1 cellular context compared by ENCODE assay signal in the genomic region with DNA sequence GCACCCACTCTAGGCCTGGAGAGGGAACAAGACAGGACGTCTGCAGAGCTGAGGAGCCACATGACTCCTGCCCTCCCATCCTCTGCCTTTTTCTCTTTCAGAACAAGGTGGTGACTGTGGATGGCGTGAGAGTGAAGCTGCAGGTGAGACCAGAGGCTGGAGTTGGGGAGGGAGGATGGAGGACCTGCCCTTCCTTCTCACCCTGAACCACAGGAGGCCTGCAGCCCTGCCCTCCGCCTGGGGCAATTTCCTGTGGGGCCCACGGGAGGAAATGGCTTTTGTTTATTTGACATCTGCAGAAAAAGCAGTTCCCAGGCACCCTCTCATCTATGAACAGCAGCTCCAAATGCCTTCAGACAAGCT.
TF ChIP-seq lines count a peak whose summit lies in the region.

No MANE protein-coding gene starts in this region.

TF ChIP-seq in H1, 55 proteins besides CTCF, POLR2A, EP300 and RAD21:
- TF ChIP-seq, protein P1, sequence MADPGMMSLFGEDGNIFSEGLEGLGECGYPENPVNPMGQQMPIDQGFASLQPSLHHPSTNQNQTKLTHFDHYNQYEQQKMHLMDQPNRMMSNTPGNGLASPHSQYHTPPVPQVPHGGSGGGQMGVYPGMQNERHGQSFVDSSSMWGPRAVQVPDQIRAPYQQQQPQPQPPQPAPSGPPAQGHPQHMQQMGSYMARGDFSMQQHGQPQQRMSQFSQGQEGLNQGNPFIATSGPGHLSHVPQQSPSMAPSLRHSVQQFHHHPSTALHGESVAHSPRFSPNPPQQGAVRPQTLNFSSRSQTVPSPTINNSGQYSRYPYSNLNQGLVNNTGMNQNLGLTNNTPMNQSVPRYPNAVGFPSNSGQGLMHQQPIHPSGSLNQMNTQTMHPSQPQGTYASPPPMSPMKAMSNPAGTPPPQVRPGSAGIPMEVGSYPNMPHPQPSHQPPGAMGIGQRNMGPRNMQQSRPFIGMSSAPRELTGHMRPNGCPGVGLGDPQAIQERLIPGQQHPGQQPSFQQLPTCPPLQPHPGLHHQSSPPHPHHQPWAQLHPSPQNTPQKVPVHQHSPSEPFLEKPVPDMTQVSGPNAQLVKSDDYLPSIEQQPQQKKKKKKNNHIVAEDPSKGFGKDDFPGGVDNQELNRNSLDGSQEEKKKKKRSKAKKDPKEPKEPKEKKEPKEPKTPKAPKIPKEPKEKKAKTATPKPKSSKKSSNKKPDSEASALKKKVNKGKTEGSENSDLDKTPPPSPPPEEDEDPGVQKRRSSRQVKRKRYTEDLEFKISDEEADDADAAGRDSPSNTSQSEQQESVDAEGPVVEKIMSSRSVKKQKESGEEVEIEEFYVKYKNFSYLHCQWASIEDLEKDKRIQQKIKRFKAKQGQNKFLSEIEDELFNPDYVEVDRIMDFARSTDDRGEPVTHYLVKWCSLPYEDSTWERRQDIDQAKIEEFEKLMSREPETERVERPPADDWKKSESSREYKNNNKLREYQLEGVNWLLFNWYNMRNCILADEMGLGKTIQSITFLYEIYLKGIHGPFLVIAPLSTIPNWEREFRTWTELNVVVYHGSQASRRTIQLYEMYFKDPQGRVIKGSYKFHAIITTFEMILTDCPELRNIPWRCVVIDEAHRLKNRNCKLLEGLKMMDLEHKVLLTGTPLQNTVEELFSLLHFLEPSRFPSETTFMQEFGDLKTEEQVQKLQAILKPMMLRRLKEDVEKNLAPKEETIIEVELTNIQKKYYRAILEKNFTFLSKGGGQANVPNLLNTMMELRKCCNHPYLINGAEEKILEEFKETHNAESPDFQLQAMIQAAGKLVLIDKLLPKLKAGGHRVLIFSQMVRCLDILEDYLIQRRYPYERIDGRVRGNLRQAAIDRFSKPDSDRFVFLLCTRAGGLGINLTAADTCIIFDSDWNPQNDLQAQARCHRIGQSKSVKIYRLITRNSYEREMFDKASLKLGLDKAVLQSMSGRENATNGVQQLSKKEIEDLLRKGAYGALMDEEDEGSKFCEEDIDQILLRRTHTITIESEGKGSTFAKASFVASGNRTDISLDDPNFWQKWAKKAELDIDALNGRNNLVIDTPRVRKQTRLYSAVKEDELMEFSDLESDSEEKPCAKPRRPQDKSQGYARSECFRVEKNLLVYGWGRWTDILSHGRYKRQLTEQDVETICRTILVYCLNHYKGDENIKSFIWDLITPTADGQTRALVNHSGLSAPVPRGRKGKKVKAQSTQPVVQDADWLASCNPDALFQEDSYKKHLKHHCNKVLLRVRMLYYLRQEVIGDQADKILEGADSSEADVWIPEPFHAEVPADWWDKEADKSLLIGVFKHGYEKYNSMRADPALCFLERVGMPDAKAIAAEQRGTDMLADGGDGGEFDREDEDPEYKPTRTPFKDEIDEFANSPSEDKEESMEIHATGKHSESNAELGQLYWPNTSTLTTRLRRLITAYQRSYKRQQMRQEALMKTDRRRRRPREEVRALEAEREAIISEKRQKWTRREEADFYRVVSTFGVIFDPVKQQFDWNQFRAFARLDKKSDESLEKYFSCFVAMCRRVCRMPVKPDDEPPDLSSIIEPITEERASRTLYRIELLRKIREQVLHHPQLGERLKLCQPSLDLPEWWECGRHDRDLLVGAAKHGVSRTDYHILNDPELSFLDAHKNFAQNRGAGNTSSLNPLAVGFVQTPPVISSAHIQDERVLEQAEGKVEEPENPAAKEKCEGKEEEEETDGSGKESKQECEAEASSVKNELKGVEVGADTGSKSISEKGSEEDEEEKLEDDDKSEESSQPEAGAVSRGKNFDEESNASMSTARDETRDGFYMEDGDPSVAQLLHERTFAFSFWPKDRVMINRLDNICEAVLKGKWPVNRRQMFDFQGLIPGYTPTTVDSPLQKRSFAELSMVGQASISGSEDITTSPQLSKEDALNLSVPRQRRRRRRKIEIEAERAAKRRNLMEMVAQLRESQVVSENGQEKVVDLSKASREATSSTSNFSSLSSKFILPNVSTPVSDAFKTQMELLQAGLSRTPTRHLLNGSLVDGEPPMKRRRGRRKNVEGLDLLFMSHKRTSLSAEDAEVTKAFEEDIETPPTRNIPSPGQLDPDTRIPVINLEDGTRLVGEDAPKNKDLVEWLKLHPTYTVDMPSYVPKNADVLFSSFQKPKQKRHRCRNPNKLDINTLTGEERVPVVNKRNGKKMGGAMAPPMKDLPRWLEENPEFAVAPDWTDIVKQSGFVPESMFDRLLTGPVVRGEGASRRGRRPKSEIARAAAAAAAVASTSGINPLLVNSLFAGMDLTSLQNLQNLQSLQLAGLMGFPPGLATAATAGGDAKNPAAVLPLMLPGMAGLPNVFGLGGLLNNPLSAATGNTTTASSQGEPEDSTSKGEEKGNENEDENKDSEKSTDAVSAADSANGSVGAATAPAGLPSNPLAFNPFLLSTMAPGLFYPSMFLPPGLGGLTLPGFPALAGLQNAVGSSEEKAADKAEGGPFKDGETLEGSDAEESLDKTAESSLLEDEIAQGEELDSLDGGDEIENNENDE (IDR thresholded peaks at IDR 0.05; ENCODE audit: insufficient replicate concordance, low read length) = no peak
- TF ChIP-seq SP4 (IDR thresholded peaks at IDR 0.05; ENCODE audit: low read length) = no peak
- TF ChIP-seq MAFK (IDR thresholded peaks at IDR 0.05; ENCODE audit: low read depth, low read length) = no peak
- TF ChIP-seq FOSL1 (IDR thresholded peaks at IDR 0.05; ENCODE audit: insufficient read depth, low read depth, low read length) = no peak
- TF ChIP-seq CBX5 (IDR thresholded peaks at IDR 0.05; ENCODE audit: low read depth, low read length) = no peak
- TF ChIP-seq SP2 (IDR thresholded peaks at IDR 0.05; ENCODE audit: low read length) = no peak
- no peak for TF ChIP-seq KDM5A (IDR thresholded peaks at IDR 0.05; ENCODE audit: low read length)
- TF ChIP-seq YY1 (IDR thresholded peaks at IDR 0.05; ENCODE audit: low read depth, low read length) = no peak
- no peak for TF ChIP-seq JUND (IDR thresholded peaks at IDR 0.05; ENCODE audit: low read length)
- TF ChIP-seq HDAC2 (IDR thresholded peaks at IDR 0.05; ENCODE audit: borderline replicate concordance in 1 of 2, low read depth in 2 of 2, low read length in 2 of 2) = no peak
- no peak for TF ChIP-seq BCL11A (IDR thresholded peaks at IDR 0.05; ENCODE audit: low read depth in 2 of 2, low read length in 2 of 2)
- TF ChIP-seq TCF12 (IDR thresholded peaks at IDR 0.05; ENCODE audit: low read depth, low read length) = no peak
- TF ChIP-seq GABPA (IDR thresholded peaks at IDR 0.05; ENCODE audit: borderline replicate concordance, insufficient read depth, low read length) = no peak
- TF ChIP-seq, protein P2, sequence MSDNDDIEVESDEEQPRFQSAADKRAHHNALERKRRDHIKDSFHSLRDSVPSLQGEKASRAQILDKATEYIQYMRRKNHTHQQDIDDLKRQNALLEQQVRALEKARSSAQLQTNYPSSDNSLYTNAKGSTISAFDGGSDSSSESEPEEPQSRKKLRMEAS (IDR thresholded peaks at IDR 0.05) = no peak
- no peak for TF ChIP-seq RXRA (IDR thresholded peaks at IDR 0.05; ENCODE audit: insufficient read depth, low read depth, low read length)
- no peak for TF ChIP-seq BRCA1 (IDR thresholded peaks at IDR 0.05; ENCODE audit: low read depth, low read length)
- TF ChIP-seq, protein P3, sequence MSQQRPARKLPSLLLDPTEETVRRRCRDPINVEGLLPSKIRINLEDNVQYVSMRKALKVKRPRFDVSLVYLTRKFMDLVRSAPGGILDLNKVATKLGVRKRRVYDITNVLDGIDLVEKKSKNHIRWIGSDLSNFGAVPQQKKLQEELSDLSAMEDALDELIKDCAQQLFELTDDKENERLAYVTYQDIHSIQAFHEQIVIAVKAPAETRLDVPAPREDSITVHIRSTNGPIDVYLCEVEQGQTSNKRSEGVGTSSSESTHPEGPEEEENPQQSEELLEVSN (IDR thresholded peaks at IDR 0.05) = no peak
TF ChIP-seq in H1: peak in this region for 0.
